In genomic region chr11:131850507-131850906, GRCh38 we compare ENCODE assay signal across 1 cellular context.
TF ChIP-seq lines count a peak whose summit lies in the region.

No MANE protein-coding gene starts in this region.

TF ChIP-seq in HepG2, 621 proteins besides CTCF, POLR2A, EP300 and RAD21:
- TF ChIP-seq PAF1 (CRISPR knock-in tag; IDR thresholded peaks at IDR 0.05), result no peak
- no peak for TF ChIP-seq ZFP91 (CRISPR knock-in tag; IDR thresholded peaks at IDR 0.05; ENCODE audit: borderline replicate concordance)
- no peak for TF ChIP-seq ZNF350 (CRISPR knock-in tag; IDR thresholded peaks at IDR 0.05; ENCODE audit: borderline replicate concordance, low read depth)
- TF ChIP-seq ZSCAN21 (CRISPR knock-in tag; IDR thresholded peaks at IDR 0.05; ENCODE audit: borderline replicate concordance), result no peak
- TF ChIP-seq ZNF740 (CRISPR knock-in tag; IDR thresholded peaks at IDR 0.05), result no peak
- TF ChIP-seq EED (CRISPR knock-in tag; IDR thresholded peaks at IDR 0.05), result no peak
- no peak for TF ChIP-seq ZNF20 (CRISPR knock-in tag; IDR thresholded peaks at IDR 0.05)
